19 cellular contexts compared by ENCODE assay signal in the genomic region with DNA sequence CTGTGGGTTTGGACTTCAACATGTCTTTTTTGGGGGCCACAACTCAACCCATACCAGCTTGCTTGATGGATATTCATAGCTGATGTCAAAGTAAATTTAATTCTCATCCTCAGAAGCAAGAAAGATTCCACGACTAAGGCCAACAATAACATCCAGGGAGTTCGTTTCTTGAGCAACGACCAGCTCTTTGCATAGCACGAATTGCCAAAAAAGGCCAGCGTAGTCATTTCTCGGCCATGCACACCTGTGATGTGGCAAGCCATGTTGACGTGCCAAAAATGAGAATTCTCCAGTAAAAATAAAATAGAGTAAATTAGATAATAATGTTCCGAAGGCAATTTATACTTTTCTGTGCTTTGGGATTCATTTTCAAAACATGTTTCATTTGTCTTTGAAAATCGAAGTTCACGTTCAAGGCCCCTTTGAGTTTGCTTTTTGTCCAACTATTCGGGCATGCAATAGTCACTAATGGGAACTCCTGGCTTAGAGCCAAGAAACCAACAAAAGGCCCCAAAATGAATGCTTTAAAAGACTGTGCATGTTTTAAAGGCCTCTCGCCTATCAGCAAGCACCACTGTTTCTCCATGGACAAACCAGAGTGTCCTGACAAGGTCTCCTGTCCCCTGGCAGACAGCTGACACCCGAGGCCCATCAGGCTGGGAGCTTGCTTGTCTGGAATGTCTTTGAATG. TPM values are rescaled to one million over a fixed set of nuclear protein-coding genes. Genes with fewer than 3 reads are reported as not detected.
"Had no signal": no experiment of that assay in that cellular context is flagged by ENCODE, and none has a peak within 500 bp of the region (broad histone marks: within the 10 kb centered on the region; RNA-seq: fewer than 3 reads in every experiment).

No MANE protein-coding gene starts in this region.

- ATAC-seq: activated CD8-positive, alpha-beta T cell treated with anti-CD3 and anti-CD28 coated beads, Interleukin-2, amount 10 ng/mL, durations not matched to agents 7 days and 5 days; natural killer cell; pancreas; right lobe of liver; stimulated activated memory B cell treated with anti-CD40 and anti-IgM and Interleukin-4, amounts not matched to agents 10 μg/mL and 1 μg/mL and 100 μg/mL, for 72 hours had no signal

- H3K27ac ChIP-seq: ascending aorta, cardiac muscle cell, hepatocyte, neutrophil, pancreas, right lobe of liver, thoracic aorta had no signal

- H3K79me2 ChIP-seq: hepatocyte had no signal

- H3K9me3 ChIP-seq: ascending aorta, neutrophil, pancreas, right lobe of liver, thoracic aorta had no signal

- DNase-seq: activated CD4-positive, alpha-beta T cell treated with anti-CD3 and anti-CD28 coated beads, Interleukin-2, amount 10 ng/mL, durations not matched to agents 24 days and 14 days; activated CD8-positive, alpha-beta T cell treated with anti-CD3 and anti-CD28 coated beads, Interleukin-2, amount 10 ng/mL, durations not matched to agents 7 days and 5 days; activated naive CD4-positive, alpha-beta T cell treated with anti-CD3 and anti-CD28 coated beads, Interleukin-2, amount 50 U/mL, for 16 hours; activated T-cell treated with anti-CD3 and anti-CD28 coated beads, Interleukin-2, amount 50 U/mL, for 24 hours; effector CD8-positive, alpha-beta T cell; natural killer cell; pancreas; right lobe of liver; stimulated activated CD4-positive, alpha-beta T cell treated with anti-CD3 and anti-CD28 coated beads, Interleukin-4, amount 100 ng/mL, for 24 hours had no signal

- H3K36me3 ChIP-seq: ascending aorta, cardiac muscle cell, neutrophil, pancreas, right lobe of liver, thoracic aorta had no signal

- H2AFZ ChIP-seq: hepatocyte had no signal

- H3K4me3 ChIP-seq: ascending aorta, cardiac muscle cell, hepatocyte, pancreas, right lobe of liver, thoracic aorta had no signal

- H3K4me1 ChIP-seq: ascending aorta, pancreas, right lobe of liver had no signal

- FAIRE-seq: pancreas had no signal

- H3K27me3 ChIP-seq: ascending aorta, cardiac muscle cell, hepatocyte, neutrophil, pancreas, right lobe of liver had no signal

- H3K4me2 ChIP-seq: hepatocyte had no signal

RNA-seq across cellular contexts. Expression of a gene that starts 14.4 kb away (rescaled TPM):
- total RNA-seq: activated CD4-positive, alpha-beta T cell treated with anti-CD3 and anti-CD28 coated beads, Interleukin-2, amount 10 ng/mL, durations not matched to agents 24 days and 14 days; activated CD8-positive, alpha-beta T cell treated with anti-CD3 and anti-CD28 coated beads, Interleukin-2, amount 10 ng/mL, durations not matched to agents 7 days and 5 days; ascending aorta; chondrocyte; fibroblast of villous mesenchyme; glomerular endothelial cell; mesenteric fat pad; natural killer cell; right lobe of liver; thoracic aorta had no signal
- polyA plus RNA-seq: hepatocyte had no signal
